In the genomic region with DNA sequence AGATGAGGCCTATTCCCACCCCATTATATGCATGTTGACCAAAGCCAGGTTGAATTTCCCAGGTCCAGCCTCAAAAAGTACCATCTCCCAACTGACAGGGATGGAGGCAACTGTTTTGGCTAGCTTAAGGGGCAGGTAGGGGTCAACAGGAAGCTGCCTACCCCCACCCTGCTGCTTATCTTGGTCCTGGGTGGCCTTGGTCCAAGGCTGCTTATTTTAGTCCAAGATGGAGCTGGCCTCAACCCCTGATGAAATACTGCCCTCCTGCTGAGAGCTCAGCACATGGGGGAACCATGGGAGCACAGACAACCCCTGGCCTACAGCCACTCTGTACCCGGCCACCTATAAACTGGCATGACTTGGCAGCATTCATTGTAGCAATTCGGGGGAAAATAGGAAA, we compare ENCODE assay signal across 1 cellular context.
TF ChIP-seq lines count a peak whose summit lies in the region.

No MANE protein-coding gene starts in this region.

TF ChIP-seq in K562, 482 proteins besides CTCF, POLR2A, EP300 and RAD21 (continued from another document):
- TF ChIP-seq, protein P1, sequence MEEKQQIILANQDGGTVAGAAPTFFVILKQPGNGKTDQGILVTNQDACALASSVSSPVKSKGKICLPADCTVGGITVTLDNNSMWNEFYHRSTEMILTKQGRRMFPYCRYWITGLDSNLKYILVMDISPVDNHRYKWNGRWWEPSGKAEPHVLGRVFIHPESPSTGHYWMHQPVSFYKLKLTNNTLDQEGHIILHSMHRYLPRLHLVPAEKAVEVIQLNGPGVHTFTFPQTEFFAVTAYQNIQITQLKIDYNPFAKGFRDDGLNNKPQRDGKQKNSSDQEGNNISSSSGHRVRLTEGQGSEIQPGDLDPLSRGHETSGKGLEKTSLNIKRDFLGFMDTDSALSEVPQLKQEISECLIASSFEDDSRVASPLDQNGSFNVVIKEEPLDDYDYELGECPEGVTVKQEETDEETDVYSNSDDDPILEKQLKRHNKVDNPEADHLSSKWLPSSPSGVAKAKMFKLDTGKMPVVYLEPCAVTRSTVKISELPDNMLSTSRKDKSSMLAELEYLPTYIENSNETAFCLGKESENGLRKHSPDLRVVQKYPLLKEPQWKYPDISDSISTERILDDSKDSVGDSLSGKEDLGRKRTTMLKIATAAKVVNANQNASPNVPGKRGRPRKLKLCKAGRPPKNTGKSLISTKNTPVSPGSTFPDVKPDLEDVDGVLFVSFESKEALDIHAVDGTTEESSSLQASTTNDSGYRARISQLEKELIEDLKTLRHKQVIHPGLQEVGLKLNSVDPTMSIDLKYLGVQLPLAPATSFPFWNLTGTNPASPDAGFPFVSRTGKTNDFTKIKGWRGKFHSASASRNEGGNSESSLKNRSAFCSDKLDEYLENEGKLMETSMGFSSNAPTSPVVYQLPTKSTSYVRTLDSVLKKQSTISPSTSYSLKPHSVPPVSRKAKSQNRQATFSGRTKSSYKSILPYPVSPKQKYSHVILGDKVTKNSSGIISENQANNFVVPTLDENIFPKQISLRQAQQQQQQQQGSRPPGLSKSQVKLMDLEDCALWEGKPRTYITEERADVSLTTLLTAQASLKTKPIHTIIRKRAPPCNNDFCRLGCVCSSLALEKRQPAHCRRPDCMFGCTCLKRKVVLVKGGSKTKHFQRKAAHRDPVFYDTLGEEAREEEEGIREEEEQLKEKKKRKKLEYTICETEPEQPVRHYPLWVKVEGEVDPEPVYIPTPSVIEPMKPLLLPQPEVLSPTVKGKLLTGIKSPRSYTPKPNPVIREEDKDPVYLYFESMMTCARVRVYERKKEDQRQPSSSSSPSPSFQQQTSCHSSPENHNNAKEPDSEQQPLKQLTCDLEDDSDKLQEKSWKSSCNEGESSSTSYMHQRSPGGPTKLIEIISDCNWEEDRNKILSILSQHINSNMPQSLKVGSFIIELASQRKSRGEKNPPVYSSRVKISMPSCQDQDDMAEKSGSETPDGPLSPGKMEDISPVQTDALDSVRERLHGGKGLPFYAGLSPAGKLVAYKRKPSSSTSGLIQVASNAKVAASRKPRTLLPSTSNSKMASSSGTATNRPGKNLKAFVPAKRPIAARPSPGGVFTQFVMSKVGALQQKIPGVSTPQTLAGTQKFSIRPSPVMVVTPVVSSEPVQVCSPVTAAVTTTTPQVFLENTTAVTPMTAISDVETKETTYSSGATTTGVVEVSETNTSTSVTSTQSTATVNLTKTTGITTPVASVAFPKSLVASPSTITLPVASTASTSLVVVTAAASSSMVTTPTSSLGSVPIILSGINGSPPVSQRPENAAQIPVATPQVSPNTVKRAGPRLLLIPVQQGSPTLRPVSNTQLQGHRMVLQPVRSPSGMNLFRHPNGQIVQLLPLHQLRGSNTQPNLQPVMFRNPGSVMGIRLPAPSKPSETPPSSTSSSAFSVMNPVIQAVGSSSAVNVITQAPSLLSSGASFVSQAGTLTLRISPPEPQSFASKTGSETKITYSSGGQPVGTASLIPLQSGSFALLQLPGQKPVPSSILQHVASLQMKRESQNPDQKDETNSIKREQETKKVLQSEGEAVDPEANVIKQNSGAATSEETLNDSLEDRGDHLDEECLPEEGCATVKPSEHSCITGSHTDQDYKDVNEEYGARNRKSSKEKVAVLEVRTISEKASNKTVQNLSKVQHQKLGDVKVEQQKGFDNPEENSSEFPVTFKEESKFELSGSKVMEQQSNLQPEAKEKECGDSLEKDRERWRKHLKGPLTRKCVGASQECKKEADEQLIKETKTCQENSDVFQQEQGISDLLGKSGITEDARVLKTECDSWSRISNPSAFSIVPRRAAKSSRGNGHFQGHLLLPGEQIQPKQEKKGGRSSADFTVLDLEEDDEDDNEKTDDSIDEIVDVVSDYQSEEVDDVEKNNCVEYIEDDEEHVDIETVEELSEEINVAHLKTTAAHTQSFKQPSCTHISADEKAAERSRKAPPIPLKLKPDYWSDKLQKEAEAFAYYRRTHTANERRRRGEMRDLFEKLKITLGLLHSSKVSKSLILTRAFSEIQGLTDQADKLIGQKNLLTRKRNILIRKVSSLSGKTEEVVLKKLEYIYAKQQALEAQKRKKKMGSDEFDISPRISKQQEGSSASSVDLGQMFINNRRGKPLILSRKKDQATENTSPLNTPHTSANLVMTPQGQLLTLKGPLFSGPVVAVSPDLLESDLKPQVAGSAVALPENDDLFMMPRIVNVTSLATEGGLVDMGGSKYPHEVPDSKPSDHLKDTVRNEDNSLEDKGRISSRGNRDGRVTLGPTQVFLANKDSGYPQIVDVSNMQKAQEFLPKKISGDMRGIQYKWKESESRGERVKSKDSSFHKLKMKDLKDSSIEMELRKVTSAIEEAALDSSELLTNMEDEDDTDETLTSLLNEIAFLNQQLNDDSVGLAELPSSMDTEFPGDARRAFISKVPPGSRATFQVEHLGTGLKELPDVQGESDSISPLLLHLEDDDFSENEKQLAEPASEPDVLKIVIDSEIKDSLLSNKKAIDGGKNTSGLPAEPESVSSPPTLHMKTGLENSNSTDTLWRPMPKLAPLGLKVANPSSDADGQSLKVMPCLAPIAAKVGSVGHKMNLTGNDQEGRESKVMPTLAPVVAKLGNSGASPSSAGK (IDR thresholded peaks at IDR 0.05) = peak; percentile 20; the same call in 1 of the 2 replicates
- TF ChIP-seq GABPA (tag; conservative IDR thresholded peaks at IDR 0.05; ENCODE audit: low read depth) (peak; percentile 47), ZNF232 (CRISPR knock-in tag; IDR thresholded peaks at IDR 0.05) (no peak), NR2C1 (IDR thresholded peaks at IDR 0.05) (0 out of 2 replicates have a peak, but pooled peaks have one; percentile 47), NR2C1 (tag; IDR thresholded peaks at IDR 0.05) (peak; percentile 36; the same call in 1 of the 2 replicates), CHD1 (IDR thresholded peaks at IDR 0.05; ENCODE audit: low read length) (no peak), RNF2 (IDR thresholded peaks at IDR 0.05) (peak; percentile 83; the same call in 1 of the 2 replicates), DMBX1 (CRISPR knock-in tag; IDR thresholded peaks at IDR 0.05; ENCODE audit: borderline replicate concordance) (peak; percentile 37; the same call in 1 of the 2 replicates), NRF1 (conservative IDR thresholded peaks at IDR 0.05 in 1 of 2, IDR thresholded peaks at IDR 0.05 in 1 of 2) (no peak), EP400 (IDR thresholded peaks at IDR 0.05) (peak; percentile 64), CTBP1 (IDR thresholded peaks at IDR 0.05; ENCODE audit: borderline replicate concordance) (peak; percentile 50; the same call in 1 of the 2 replicates), ETV5 (CRISPR knock-in tag; IDR thresholded peaks at IDR 0.05; ENCODE audit: low read depth) (peak; percentile 68), ZNF140 (CRISPR knock-in tag; IDR thresholded peaks at IDR 0.05) (no peak), NFRKB (IDR thresholded peaks at IDR 0.05; ENCODE audit: low read depth) (no peak), CBFA2T3 (IDR thresholded peaks at IDR 0.05) (peak; percentile 69), MYC (IDR thresholded peaks at IDR 0.05; ENCODE audit: low read depth, low read length) (peak; percentile 64), MYC (CRISPR knock-in tag; IDR thresholded peaks at IDR 0.05; ENCODE audit: borderline replicate concordance, low read depth) (no peak), ETV1 (tag; conservative IDR thresholded peaks at IDR 0.05; ENCODE audit: low read depth) (peak; percentile 11; the same call in 1 of the 2 replicates), TBL1XR1 (IDR thresholded peaks at IDR 0.05; ENCODE audit: low read length in 2 of 2) (peak in 1 of 2 experiments; percentile 57; a peak in 2 of 4 replicates), CBFA2T2 (conservative IDR thresholded peaks at IDR 0.05) (0 out of 2 replicates have a peak, but pooled peaks have one; percentile 7)
- TF ChIP-seq, protein P2, sequence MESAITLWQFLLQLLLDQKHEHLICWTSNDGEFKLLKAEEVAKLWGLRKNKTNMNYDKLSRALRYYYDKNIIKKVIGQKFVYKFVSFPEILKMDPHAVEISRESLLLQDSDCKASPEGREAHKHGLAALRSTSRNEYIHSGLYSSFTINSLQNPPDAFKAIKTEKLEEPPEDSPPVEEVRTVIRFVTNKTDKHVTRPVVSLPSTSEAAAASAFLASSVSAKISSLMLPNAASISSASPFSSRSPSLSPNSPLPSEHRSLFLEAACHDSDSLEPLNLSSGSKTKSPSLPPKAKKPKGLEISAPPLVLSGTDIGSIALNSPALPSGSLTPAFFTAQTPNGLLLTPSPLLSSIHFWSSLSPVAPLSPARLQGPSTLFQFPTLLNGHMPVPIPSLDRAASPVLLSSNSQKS (CRISPR knock-in tag; IDR thresholded peaks at IDR 0.05) = no peak
TF ChIP-seq in K562: peak in this region for 34.
